9 cellular contexts compared by ENCODE assay signal in genomic region chr7:104883248-104883717, GRCh38.
A peak's percentile ranks its signal among the peaks of the same experiment; 100 is the strongest.
DNase-seq lines count a peak whose midpoint lies in the region; ATAC-seq, FAIRE-seq and TF ChIP-seq lines count a peak whose summit lies in the region.
"Had no signal": no experiment of that assay in that cellular context is flagged by ENCODE, and none has a peak within 500 bp of the region (broad histone marks: within the 10 kb centered on the region; RNA-seq: fewer than 3 reads in every experiment).

No MANE protein-coding gene starts in this region.

- no peaks in the 10 kb centered on the region for H3K9me3 Mint-ChIP-seq in stimulated activated memory B cell treated with anti-CD40 and anti-IgM and Interleukin-4, amounts not matched to agents 10 μg/mL and 1 μg/mL and 100 μg/mL, for 72 hours

- peaks cover 16% of the 10 kb centered on the region for H3K4me1 Mint-ChIP-seq in stimulated activated memory B cell treated with anti-CD40 and anti-IgM and Interleukin-4, amounts not matched to agents 10 μg/mL and 1 μg/mL and 100 μg/mL, for 72 hours

- TF ChIP-seq POLR2A in GM12891 (IDR thresholded peaks at IDR 0.05; ENCODE audit: low read depth, low read length): no peak

- no peaks in the 10 kb centered on the region for H3K27me3 Mint-ChIP-seq in stimulated activated memory B cell treated with anti-CD40 and anti-IgM and Interleukin-4, amounts not matched to agents 10 μg/mL and 1 μg/mL and 100 μg/mL, for 72 hours

- no peak for FAIRE-seq in GM12891 (lab: Jason Lieb, UNC)

- intact Hi-C loops in Right ventricle myocardium superior (cut with DNase I): no loop called here

- DNase-seq in NCI-H2107 treated with DMSO at 0.1 percent for 48 hours (lab: John Stamatoyannopoulos, UW; ENCODE audit: unreplicated experiment): peak; percentile 70
- DNase-seq in NCI-H2107 (lab: John Stamatoyannopoulos, UW): no peak
- no peak for DNase-seq in Right ventricle myocardium superior
- no peak for DNase-seq in AG20443 (ENCODE audit: low spot score)
- no peak for DNase-seq in CD1c-positive myeloid dendritic cell (ENCODE audit: extremely low spot score)
- no peak for DNase-seq in GM12891 (ENCODE audit: insufficient read length, low spot score)

- H3K4me3 Mint-ChIP-seq in stimulated activated memory B cell treated with anti-CD40 and anti-IgM and Interleukin-4, amounts not matched to agents 10 μg/mL and 1 μg/mL and 100 μg/mL, for 72 hours: no peak overlapping the region
- H3K4me3 Mint-ChIP-seq: endodermal cell had no signal

- no peaks in the 10 kb centered on the region for H3K36me3 Mint-ChIP-seq in stimulated activated memory B cell treated with anti-CD40 and anti-IgM and Interleukin-4, amounts not matched to agents 10 μg/mL and 1 μg/mL and 100 μg/mL, for 72 hours

- no peak overlapping the region for H3K27ac Mint-ChIP-seq in stimulated activated memory B cell treated with anti-CD40 and anti-IgM and Interleukin-4, amounts not matched to agents 10 μg/mL and 1 μg/mL and 100 μg/mL, for 72 hours
- H3K27ac Mint-ChIP-seq: endodermal cell had no signal

- peak; percentile 7 for ATAC-seq in HG03571 (IDR thresholded peaks at IDR 0.05; ENCODE audit: unreplicated experiment)
- ATAC-seq in Right ventricle myocardium superior (ENCODE audit: poor library complexity): peak; percentile 90
- peak; percentile 14 for ATAC-seq in stimulated activated memory B cell treated with anti-CD40 and anti-IgM and Interleukin-4, amounts not matched to agents 10 μg/mL and 1 μg/mL and 100 μg/mL, for 72 hours

TF ChIP-seq in GM12891, 5 proteins besides CTCF, POLR2A, EP300 and RAD21:
- TF ChIP-seq TAF1 (IDR thresholded peaks at IDR 0.05; ENCODE audit: low read depth, low read length) (no peak), SPI1 (IDR thresholded peaks at IDR 0.05; ENCODE audit: low read depth, low read length) (no peak), POLR2AphosphoS5 (IDR thresholded peaks at IDR 0.05; ENCODE audit: low read depth, low read length) (no peak), POU2F2 (IDR thresholded peaks at IDR 0.05; ENCODE audit: low read depth, low read length) (no peak), PAX5 (IDR thresholded peaks at IDR 0.05; ENCODE audit: insufficient read depth, low read length, severe bottlenecking) (no peak)

Comparison
In these comparisons a context has a peak if more than half of its experiments do, and no peak if none do; other contexts are left out.
1. ATAC-seq: peak in every context shown above with its lines; median percentile 90 in Right ventricle myocardium superior; 14 in stimulated activated memory B cell treated with anti-CD40 and anti-IgM and Interleukin-4, amounts not matched to agents 10 μg/mL and 1 μg/mL and 100 μg/mL, for 72 hours; 7 in HG03571.